In genomic region chr22:41267958-41268357, GRCh38 we compare ENCODE assay signal across 2 cellular contexts.
TF ChIP-seq lines count a peak whose summit lies in the region.

No MANE protein-coding gene starts in this region.

TF ChIP-seq in HepG2, 621 proteins besides CTCF, POLR2A, EP300 and RAD21:
- TF ChIP-seq EHMT2 (IDR thresholded peaks at IDR 0.05; ENCODE audit: borderline replicate concordance, low read depth, low read length) (no peak), PRDM4 (CRISPR knock-in tag; IDR thresholded peaks at IDR 0.05; ENCODE audit: borderline replicate concordance) (no peak), TEAD2 (CRISPR knock-in tag; IDR thresholded peaks at IDR 0.05) (no peak), ZNF296 (CRISPR knock-in tag; conservative IDR thresholded peaks at IDR 0.05) (no peak), CERS6 (CRISPR knock-in tag; IDR thresholded peaks at IDR 0.05) (no peak), ZNF563 (CRISPR knock-in tag; IDR thresholded peaks at IDR 0.05) (no peak)
- TF ChIP-seq, protein P1, sequence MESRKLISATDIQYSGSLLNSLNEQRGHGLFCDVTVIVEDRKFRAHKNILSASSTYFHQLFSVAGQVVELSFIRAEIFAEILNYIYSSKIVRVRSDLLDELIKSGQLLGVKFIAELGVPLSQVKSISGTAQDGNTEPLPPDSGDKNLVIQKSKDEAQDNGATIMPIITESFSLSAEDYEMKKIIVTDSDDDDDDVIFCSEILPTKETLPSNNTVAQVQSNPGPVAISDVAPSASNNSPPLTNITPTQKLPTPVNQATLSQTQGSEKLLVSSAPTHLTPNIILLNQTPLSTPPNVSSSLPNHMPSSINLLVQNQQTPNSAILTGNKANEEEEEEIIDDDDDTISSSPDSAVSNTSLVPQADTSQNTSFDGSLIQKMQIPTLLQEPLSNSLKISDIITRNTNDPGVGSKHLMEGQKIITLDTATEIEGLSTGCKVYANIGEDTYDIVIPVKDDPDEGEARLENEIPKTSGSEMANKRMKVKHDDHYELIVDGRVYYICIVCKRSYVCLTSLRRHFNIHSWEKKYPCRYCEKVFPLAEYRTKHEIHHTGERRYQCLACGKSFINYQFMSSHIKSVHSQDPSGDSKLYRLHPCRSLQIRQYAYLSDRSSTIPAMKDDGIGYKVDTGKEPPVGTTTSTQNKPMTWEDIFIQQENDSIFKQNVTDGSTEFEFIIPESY (CRISPR knock-in tag; IDR thresholded peaks at IDR 0.05) = 0 out of 2 replicates have a peak, but pooled peaks have one; percentile 28

TF ChIP-seq in K562, 482 proteins besides CTCF, POLR2A, EP300 and RAD21:
- TF ChIP-seq MAFF (IDR thresholded peaks at IDR 0.05; ENCODE audit: low read length) (no peak), ZNF695 (CRISPR knock-in tag; IDR thresholded peaks at IDR 0.05) (no peak), E2F4 (CRISPR knock-in tag; IDR thresholded peaks at IDR 0.05; ENCODE audit: low read depth) (no peak)
- TF ChIP-seq, protein P1 (CRISPR knock-in tag; IDR thresholded peaks at IDR 0.05) = peak; percentile 70
TF ChIP-seq in K562: peak in this region for 1.
